In the genomic region with DNA sequence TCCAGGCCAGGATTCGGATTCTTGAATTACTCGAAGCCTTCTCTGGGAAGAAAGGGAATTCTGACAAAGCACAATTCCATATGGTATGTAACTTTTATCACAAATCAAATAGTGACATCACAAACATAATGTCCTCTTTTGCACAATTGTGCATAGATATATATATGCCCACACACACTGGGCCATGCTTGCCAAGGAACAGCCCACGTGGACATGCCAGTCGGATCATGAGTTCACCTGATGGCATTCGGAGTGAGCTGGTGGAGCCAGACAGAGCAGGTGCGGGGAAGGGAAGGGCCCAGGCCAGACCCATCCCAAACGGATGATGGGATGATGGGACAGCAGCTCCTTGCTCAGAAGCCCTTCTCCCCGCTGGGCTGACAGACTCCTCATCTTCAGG, we compare ENCODE assay signal across 17 cellular contexts.
DNase-seq lines count a peak whose midpoint lies in the region; ATAC-seq, FAIRE-seq and TF ChIP-seq lines count a peak whose summit lies in the region.
"Had no signal": no experiment of that assay in that cellular context is flagged by ENCODE, and none has a peak within 500 bp of the region (broad histone marks: within the 10 kb centered on the region; RNA-seq: fewer than 3 reads in every experiment).

No MANE protein-coding gene starts in this region.

- H2BK120ac ChIP-seq in neuronal stem cell (ENCODE audit: low read depth, low read length), result no peak overlapping the region

- peak overlapping the region; percentile 70 for H3K23ac ChIP-seq in neuronal stem cell (ENCODE audit: low read depth, low read length, poor library complexity)

- FAIRE-seq in astrocyte (lab: Jason Lieb, UNC), result no peak
- FAIRE-seq in D721Med (lab: Jason Lieb, UNC), result no peak
- FAIRE-seq: colon, G401.6 had no signal

- H3K36me3 ChIP-seq in astrocyte (ENCODE audit: insufficient read depth, low read length) (no peaks in the 10 kb centered on the region), iPS-15b (ENCODE audit: control insufficient read depth, insufficient read depth, low read length) (no peaks in the 10 kb centered on the region), neuronal stem cell (replicated peaks in 1 of 2; ENCODE audit: control insufficient read depth in 2 of 2, insufficient read depth in 2 of 2, low read length in 2 of 2) (no peaks in the 10 kb centered on the region)

- no CpG with 5 or more reads among the region's 8 CpGs for WGBS in neuronal stem cell (ENCODE audit: extremely low coverage in 2 of 2, insufficient read length in 2 of 2, insufficient replicate concordance in 1 of 2), 2 donors

- H3K4me1 Mint-ChIP-seq in CD14-positive monocyte, result peaks cover 19% of the 10 kb centered on the region
- H3K4me1 Mint-ChIP-seq in astrocyte (ENCODE audit: low read depth, unreplicated experiment), result no peaks in the 10 kb centered on the region

- H4K20me1 ChIP-seq in astrocyte (ENCODE audit: insufficient read depth, low read length), result no peaks in the 10 kb centered on the region

- no peak overlapping the region for H3K4me3 ChIP-seq in astrocyte (ENCODE audit: insufficient read depth, low read depth, low read length)
- H3K4me3 ChIP-seq in iPS-15b (ENCODE audit: low read depth, low read length), result peak overlapping the region; percentile 70
- no peak overlapping the region for H3K4me3 ChIP-seq in neuronal stem cell (ENCODE audit: low read length in 2 of 2)
- H3K4me3 ChIP-seq: mucosa of descending colon had no signal

- H2BK12ac ChIP-seq in neuronal stem cell (ENCODE audit: low read length), result no peak overlapping the region

- no peak overlapping the region for H3K4ac ChIP-seq in neuronal stem cell (ENCODE audit: low read length)

- no peak overlapping the region for H3K9ac ChIP-seq in astrocyte (ENCODE audit: low read length)
- H3K9ac ChIP-seq in iPS-15b (ENCODE audit: low read depth, low read length), result no peak overlapping the region
- no peak overlapping the region for H3K9ac ChIP-seq in neuronal stem cell (ENCODE audit: low read depth, low read length, poor library complexity)

- H3K27ac Mint-ChIP-seq in CD14-positive monocyte (no peak overlapping the region), astrocyte (ENCODE audit: unreplicated experiment) (no peak overlapping the region)

- TF ChIP-seq CTCF in CD14-positive monocyte (IDR thresholded peaks at IDR 0.05) (no peak), astrocyte (IDR thresholded peaks at IDR 0.05; ENCODE audit: insufficient read depth, low read depth, low read length) (no peak), D721Med (IDR thresholded peaks at IDR 0.05; ENCODE audit: insufficient read depth, missing control alignments) (no peak)

- H4K8ac ChIP-seq in neuronal stem cell (ENCODE audit: low read depth, low read length), result no peak overlapping the region

- H3K27me3 ChIP-seq in astrocyte (ENCODE audit: insufficient read depth, low read length) (no peaks in the 10 kb centered on the region), iPS-15b (ENCODE audit: control insufficient read depth, insufficient read depth, low read length) (peaks cover 25% of the 10 kb centered on the region), neuronal stem cell (ENCODE audit: control insufficient read depth in 3 of 3, insufficient read depth in 3 of 3, low read depth in 1 of 3, low read length in 3 of 3) (peaks cover 0 to 8% (median 0%) of the 10 kb centered on the region in 3 experiments)

- H2AK5ac ChIP-seq in neuronal stem cell (ENCODE audit: low read depth, low read length), result no peak overlapping the region

- ATAC-seq in HG03520 (IDR thresholded peaks at IDR 0.05; ENCODE audit: unreplicated experiment), result no peak

- no peaks in the 10 kb centered on the region for H3K79me2 ChIP-seq in astrocyte (ENCODE audit: insufficient read depth, low read length)

- DNase-seq in CD14-positive monocyte (ENCODE audit: low spot score) (no peak), astrocyte (ENCODE audit: low read depth) (no peak), neuronal stem cell (ENCODE audit: low spot score) (no peak), T-helper 1 cell (no peak), D721Med (ENCODE audit: insufficient read length, low spot score) (no peak), AML-193 (lab: John Stamatoyannopoulos, UW) (no peak)
- DNase-seq: activated CD4-positive, alpha-beta T cell treated with anti-CD3 and anti-CD28 coated beads, Interleukin-2, amount 50 U/mL, for 4 hours; activated naive CD4-positive, alpha-beta T cell; activated T-cell treated with anti-CD3 and anti-CD28 coated beads for 4 hours; NCI-H1436 treated with DMSO at 0.1 percent for 48 hours; NCI-H2171; NCI-H526 treated with DMSO at 0.1 percent for 48 hours had no signal

- no peak overlapping the region for H4K91ac ChIP-seq in neuronal stem cell (ENCODE audit: low read depth, low read length, poor library complexity)

- H3K27me3 Mint-ChIP-seq in CD14-positive monocyte (ENCODE audit: low read depth in 3 of 3) (peaks cover 12 to 17% (median 13%) of the 10 kb centered on the region in 3 donors), astrocyte (ENCODE audit: low read depth, unreplicated experiment) (peaks cover 39% of the 10 kb centered on the region)

- H3K9me3 ChIP-seq in astrocyte (ENCODE audit: insufficient read depth, low read depth, low read length) (no peaks in the 10 kb centered on the region), iPS-15b (ENCODE audit: control insufficient read depth, insufficient read depth, low read length) (no peaks in the 10 kb centered on the region), neuronal stem cell (replicated peaks in 1 of 2; ENCODE audit: control insufficient read depth in 2 of 2, insufficient read depth in 1 of 2, low read depth in 1 of 2, low read length in 2 of 2) (peaks cover 0 to 3% of the 10 kb centered on the region in 2 donors)
- H3K9me3 ChIP-seq: mucosa of descending colon had no signal

- H3K27ac ChIP-seq in astrocyte (ENCODE audit: low read depth, low read length) (no peak overlapping the region), neuronal stem cell (replicated peaks; ENCODE audit: low read length) (no peak overlapping the region)

- H3K14ac ChIP-seq in neuronal stem cell (ENCODE audit: low read length), result no peak overlapping the region

- no peak overlapping the region for H3K18ac ChIP-seq in neuronal stem cell (ENCODE audit: low read length)

- H3K9me3 Mint-ChIP-seq in CD14-positive monocyte (peaks cover 0 to 2% (median 0%) of the 10 kb centered on the region in 7 donors), astrocyte (ENCODE audit: unreplicated experiment) (no peaks in the 10 kb centered on the region)

- no peaks in the 10 kb centered on the region for H3K36me3 Mint-ChIP-seq in CD14-positive monocyte
- no peaks in the 10 kb centered on the region for H3K36me3 Mint-ChIP-seq in astrocyte (ENCODE audit: low read depth, unreplicated experiment)

- H2AFZ ChIP-seq in astrocyte (ENCODE audit: low read depth, low read length), result no peak overlapping the region
- no peak overlapping the region for H2AFZ ChIP-seq in neuronal stem cell (ENCODE audit: low read length)

- H2BK15ac ChIP-seq in neuronal stem cell (ENCODE audit: low read length), result no peak overlapping the region

- H3K4me1 ChIP-seq in astrocyte (ENCODE audit: insufficient read depth, low read length), result peaks cover 4% of the 10 kb centered on the region
- no peaks in the 10 kb centered on the region for H3K4me1 ChIP-seq in iPS-15b (ENCODE audit: control insufficient read depth, insufficient read depth, low read length)
- H3K4me1 ChIP-seq in neuronal stem cell (ENCODE audit: control insufficient read depth in 2 of 2, insufficient read depth in 1 of 2, low read depth in 1 of 2, low read length in 2 of 2), result no peaks in the 10 kb centered on the region

- peak overlapping the region; percentile 77 to 90 for H3K4me3 Mint-ChIP-seq in CD14-positive monocyte
- peak overlapping the region; percentile 73 for H3K4me3 Mint-ChIP-seq in astrocyte (ENCODE audit: unreplicated experiment)

- peak overlapping the region; percentile 89 for H3K4me2 ChIP-seq in astrocyte (ENCODE audit: low read length)
- no peak overlapping the region for H3K4me2 ChIP-seq in neuronal stem cell (ENCODE audit: insufficient read depth, low read length, poor library complexity, severe bottlenecking)

- intact Hi-C loops in CD14-positive monocyte (cut with micrococcal nuclease), result no loop called here

- H2BK5ac ChIP-seq in neuronal stem cell (ENCODE audit: low read length), result no peak overlapping the region

- no peaks in the 10 kb centered on the region for H3K79me1 ChIP-seq in neuronal stem cell (ENCODE audit: low read depth, low read length)
